9 cellular contexts compared by ENCODE assay signal in the genomic region with DNA sequence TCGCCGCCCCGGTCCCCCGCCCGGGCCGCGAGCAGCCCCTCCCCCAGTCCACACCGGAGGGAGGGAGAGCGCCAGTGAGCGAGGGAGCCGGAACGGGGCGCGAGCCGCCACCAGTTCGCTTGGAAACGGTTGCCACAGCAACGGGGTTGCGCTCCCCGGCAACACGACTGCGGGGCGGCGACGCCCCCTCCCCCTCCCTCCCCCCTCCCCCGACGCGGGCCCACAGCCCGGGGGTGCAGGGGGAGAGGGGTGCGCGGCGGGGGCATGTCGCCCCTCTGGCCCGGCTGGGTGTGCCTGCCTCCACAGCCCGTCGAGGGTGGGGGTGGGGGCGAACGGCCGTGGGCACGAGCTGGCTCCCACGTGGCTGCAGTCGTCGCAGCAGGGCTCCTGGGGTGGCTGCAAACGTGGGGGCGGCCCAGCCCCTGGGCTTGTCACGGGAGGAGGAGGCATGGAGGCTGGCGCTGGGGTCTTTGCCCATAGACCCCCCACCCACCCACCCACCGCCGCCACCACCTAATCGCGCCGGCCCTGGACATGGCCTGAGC. TPM values are rescaled to one million over a fixed set of nuclear protein-coding genes. Genes with fewer than 3 reads are reported as not detected.
A peak's percentile ranks its signal among the peaks of the same experiment; 100 is the strongest.
DNase-seq lines count a peak whose midpoint lies in the region; ATAC-seq and TF ChIP-seq lines count a peak whose summit lies in the region.
"Had no signal": no experiment of that assay in that cellular context is flagged by ENCODE, and none has a peak within 500 bp of the region (broad histone marks: within the 10 kb centered on the region; RNA-seq: fewer than 3 reads in every experiment).

No MANE protein-coding gene starts in this region.

- H3K4me3 Mint-ChIP-seq in natural killer cell treated with Interleukin-12 subunit alpha and Interleukin-12 subunit beta and Interleukin-15 and Interleukin-18, amount 100 ng/mL, for 72 hours: no peak overlapping the region
- peak overlapping the region; percentile 78 for H3K4me3 Mint-ChIP-seq in type B pancreatic cell

- H3K4me1 ChIP-seq in esophagus muscularis mucosa: peaks cover 22 to 32% (median 29%) of the 10 kb centered on the region in 4 donors

- DNase-seq in AG10803 (ENCODE audit: low read depth): peak; percentile 40
- peak; percentile 63 for DNase-seq in NCI-H526 treated with DMSO at 0.1 percent for 48 hours (lab: John Stamatoyannopoulos, UW)
- DNase-seq in activated T-cell treated with anti-CD3 and anti-CD28 coated beads, Interleukin-2, amount 50 U/mL, for 1 hour: peak; percentile 82
- DNase-seq in esophagus muscularis mucosa (ENCODE audit: extremely low spot score): no peak
- DNase-seq in natural killer cell treated with Interleukin-12 subunit alpha and Interleukin-12 subunit beta and Interleukin-15 and Interleukin-18, amount 100 ng/mL, for 72 hours (ENCODE audit: low spot score): no peak
- no peak for DNase-seq in type B pancreatic cell (ENCODE audit: extremely low spot score, unreplicated experiment)

- peaks cover 0 to 60% (median 9%) of the 10 kb centered on the region in 4 donors for H3K27me3 ChIP-seq in esophagus muscularis mucosa

- H3K27ac ChIP-seq in esophagus muscularis mucosa (replicated peaks in 1 of 4): peak overlapping the region in 1 of 4 donors; percentile 14

- no peak for TF ChIP-seq POLR2A in esophagus muscularis mucosa (IDR thresholded peaks at IDR 0.05; ENCODE audit: low read depth)

- H3K36me3 ChIP-seq in esophagus muscularis mucosa: peaks cover 0 to 7% (median 2%) of the 10 kb centered on the region in 4 donors

- H3K36me3 Mint-ChIP-seq in natural killer cell treated with Interleukin-12 subunit alpha and Interleukin-12 subunit beta and Interleukin-15 and Interleukin-18, amount 100 ng/mL, for 72 hours: no peaks in the 10 kb centered on the region
- H3K36me3 Mint-ChIP-seq in type B pancreatic cell: no peaks in the 10 kb centered on the region

- no peak for TF ChIP-seq EP300 in esophagus muscularis mucosa (IDR thresholded peaks at IDR 0.05)

- whole genome bisulfite sequencing in esophagus muscularis mucosa: no CpG with 5 or more reads among the region's 52 CpGs

- H3K4me3 ChIP-seq in AG10803 (ENCODE audit: low read length): peak overlapping the region; percentile 70
- peak overlapping the region; percentile 60 to 67 (median 65) for H3K4me3 ChIP-seq in esophagus muscularis mucosa

- no peak overlapping the region for H3K27ac Mint-ChIP-seq in natural killer cell treated with Interleukin-12 subunit alpha and Interleukin-12 subunit beta and Interleukin-15 and Interleukin-18, amount 100 ng/mL, for 72 hours
- H3K27ac Mint-ChIP-seq in type B pancreatic cell: no peak overlapping the region

- TF ChIP-seq CTCF in AG10803 (conservative IDR thresholded peaks at IDR 0.05; ENCODE audit: low read length) (no peak), esophagus muscularis mucosa (IDR thresholded peaks at IDR 0.05) (no peak), type B pancreatic cell (conservative IDR thresholded peaks at IDR 0.05) (no peak)

- H3K9me3 Mint-ChIP-seq in natural killer cell treated with Interleukin-12 subunit alpha and Interleukin-12 subunit beta and Interleukin-15 and Interleukin-18, amount 100 ng/mL, for 72 hours: no peaks in the 10 kb centered on the region
- H3K9me3 Mint-ChIP-seq in type B pancreatic cell: no peaks in the 10 kb centered on the region

- intact Hi-C loops in esophagus muscularis mucosa (cut with DNase I): no loop called here

- H3K9me3 ChIP-seq in esophagus muscularis mucosa: no peaks in the 10 kb centered on the region

- H3K4me1 Mint-ChIP-seq in natural killer cell treated with Interleukin-12 subunit alpha and Interleukin-12 subunit beta and Interleukin-15 and Interleukin-18, amount 100 ng/mL, for 72 hours (ENCODE audit: low read depth in 2 of 2): peaks cover 30 to 34% of the 10 kb centered on the region in 2 donors
- peaks cover 27% of the 10 kb centered on the region for H3K4me1 Mint-ChIP-seq in type B pancreatic cell (ENCODE audit: unreplicated experiment)

- ATAC-seq in GM18909 (IDR thresholded peaks at IDR 0.05; ENCODE audit: poor library complexity, unreplicated experiment): peak; percentile 39
- ATAC-seq in HG03108 (IDR thresholded peaks at IDR 0.05; ENCODE audit: unreplicated experiment): peak; percentile 24
- ATAC-seq in natural killer cell treated with Interleukin-12 subunit alpha and Interleukin-12 subunit beta and Interleukin-15 and Interleukin-18, amount 100 ng/mL, for 72 hours: peak; percentile 48 to 53

- H3K27me3 Mint-ChIP-seq in natural killer cell treated with Interleukin-12 subunit alpha and Interleukin-12 subunit beta and Interleukin-15 and Interleukin-18, amount 100 ng/mL, for 72 hours: peaks cover 0 to 6% of the 10 kb centered on the region in 2 donors
- peaks cover 29% of the 10 kb centered on the region for H3K27me3 Mint-ChIP-seq in type B pancreatic cell

RNA-seq across cellular contexts. Expression of a gene that starts 0.5 kb away (rescaled TPM):
- total RNA-seq in esophagus muscularis mucosa (1 to 10 TPM in 2 of 4 donors, under 1 TPM in 2; 0.42 to 2.5 (median 1.6) TPM), type B pancreatic cell (ENCODE audit: low replicate concordance) (5.9 and 8.8 TPM in 2 replicates)
- total RNA-seq in natural killer cell treated with Interleukin-12 subunit alpha and Interleukin-12 subunit beta and Interleukin-15 and Interleukin-18, amount 100 ng/mL, for 72 hours: 1 to 10 TPM in 1 of 2 donors, under 1 TPM in 1; 0.83 to 2.6 TPM

RNA-seq across cellular contexts. Expression of a gene that starts 20.7 kb away (rescaled TPM):
- 10 to 100 TPM; 29.1 to 44.7 (median 36.3) TPM for total RNA-seq in esophagus muscularis mucosa
- 100 to 1,000 TPM in 1 of 2 donors, 10 to 100 TPM in 1; 58.1 to 113 TPM for total RNA-seq in natural killer cell treated with Interleukin-12 subunit alpha and Interleukin-12 subunit beta and Interleukin-15 and Interleukin-18, amount 100 ng/mL, for 72 hours
- total RNA-seq in type B pancreatic cell (ENCODE audit: low replicate concordance): 46.1 and 47.3 TPM in 2 replicates

RNA-seq across cellular contexts. Expression of a gene that starts 26.3 kb away (rescaled TPM):
- total RNA-seq in esophagus muscularis mucosa (100 to 1,000 TPM in 3 of 4 donors, 10 to 100 TPM in 1; 92.2 to 160 (median 130) TPM), type B pancreatic cell (ENCODE audit: low replicate concordance) (200 and 269 TPM in 2 replicates)
- total RNA-seq in natural killer cell treated with Interleukin-12 subunit alpha and Interleukin-12 subunit beta and Interleukin-15 and Interleukin-18, amount 100 ng/mL, for 72 hours: 10 to 100 TPM in 1 of 2 donors, 1 to 10 TPM in 1; 7.1 to 13.3 TPM

RNA-seq across cellular contexts. Expression of a gene that starts 37.8 kb away (rescaled TPM):
- total RNA-seq in esophagus muscularis mucosa (under 1 TPM in 1 of 4 donors, not detected in 3; 0.17 TPM), type B pancreatic cell (ENCODE audit: low replicate concordance) (3.2 and 5.7 TPM in 2 replicates)
- under 1 TPM in 1 of 2 donors, not detected in 1; 0.45 TPM for total RNA-seq in natural killer cell treated with Interleukin-12 subunit alpha and Interleukin-12 subunit beta and Interleukin-15 and Interleukin-18, amount 100 ng/mL, for 72 hours

RNA-seq across cellular contexts. Expression of a gene that starts 46.7 kb away (rescaled TPM):
- total RNA-seq in esophagus muscularis mucosa: not detected
- not detected for total RNA-seq in natural killer cell treated with Interleukin-12 subunit alpha and Interleukin-12 subunit beta and Interleukin-15 and Interleukin-18, amount 100 ng/mL, for 72 hours
- not detected in 2 replicates for total RNA-seq in type B pancreatic cell (ENCODE audit: low replicate concordance)
- total RNA-seq: subcutaneous adipose tissue had no signal

Comparison
In these comparisons a context has a peak if more than half of its experiments do, and no peak if none do; other contexts are left out.
1. DNase-seq: peak in AG10803 (single experiment), NCI-H526 treated with DMSO at 0.1 percent for 48 hours (single experiment) and activated T-cell treated with anti-CD3 and anti-CD28 coated beads, Interleukin-2, amount 50 U/mL, for 1 hour (single experiment); none in esophagus muscularis mucosa (single experiment), natural killer cell treated with Interleukin-12 subunit alpha and Interleukin-12 subunit beta and Interleukin-15 and Interleukin-18, amount 100 ng/mL, for 72 hours (single experiment) and type B pancreatic cell (single experiment).
2. RNA of a gene that starts 26.3 kb away (total RNA-seq): 200 to 269 TPM in type B pancreatic cell and 92.2 to 160 TPM in esophagus muscularis mucosa; 7.1 to 13.3 TPM in natural killer cell treated with Interleukin-12 subunit alpha and Interleukin-12 subunit beta and Interleukin-15 and Interleukin-18, amount 100 ng/mL, for 72 hours; every median in the first group is over 4 times any median in the second.
3. Peak in every context shown above with its lines, with median percentiles within 50 percentile points of each other: ATAC-seq.